8 cellular contexts compared by ENCODE assay signal in genomic region chr9:122498883-122499288, GRCh38. TPM values are rescaled to one million over a fixed set of nuclear protein-coding genes. Genes with fewer than 3 reads are reported as not detected.
A peak's percentile ranks its signal among the peaks of the same experiment; 100 is the strongest.
DNase-seq lines count a peak whose midpoint lies in the region; TF ChIP-seq lines count a peak whose summit lies in the region.

No MANE protein-coding gene starts in this region.

- intact Hi-C loops in thyroid gland (cut with DNase I) = no loop called here

- 71 to 93% methylated on average over 2 of the region's 2 CpGs for WGBS in thyroid gland, 2 donors

- DNase-seq in Caki2 (ENCODE audit: low read depth) (peak; percentile 16), GM19238 (ENCODE audit: insufficient read length, low spot score) (peak; percentile 4), NCI-H146 (lab: John Stamatoyannopoulos, UW) (peak; percentile 63), iPS DF 4.7 (ENCODE audit: extremely low read depth, low spot score) (peak; percentile 33), thyroid gland (peak in 1 of 2 donors; percentile 5), NOMO-1 treated with DMSO at 0.1 percent for 48 hours (lab: John Stamatoyannopoulos, UW; ENCODE audit: unreplicated experiment) (no peak), nucleus accumbens (lab: John Stamatoyannopoulos, UW) (no peak)
- peak; percentile 20 to 29 for DNase-seq in activated T-cell treated with anti-CD3 and anti-CD28 coated beads, Interleukin-2, amount 50 U/mL, for 48 hours

- H3K9me3 ChIP-seq in thyroid gland = no peaks in the 10 kb centered on the region

- TF ChIP-seq POLR2A in thyroid gland (IDR thresholded peaks at IDR 0.05) = no peak

- H3K36me3 ChIP-seq in thyroid gland = no peaks in the 10 kb centered on the region

- peaks cover 14 to 18% of the 10 kb centered on the region in 2 donors for H3K4me1 ChIP-seq in thyroid gland

- in situ Hi-C loops in Caki2 (cut with HindIII; ENCODE audit: low pct_unique_long_range_greater_than_20kb, low sequenced_read_pairs) = no loop called here

- peak; percentile 43 to 83 (median 66) for TF ChIP-seq CTCF in thyroid gland (IDR thresholded peaks at IDR 0.05)

- H3K4me3 ChIP-seq in thyroid gland (replicated peaks in 1 of 3) = no peak overlapping the region

- H3K27me3 ChIP-seq in thyroid gland = no peaks in the 10 kb centered on the region

- H3K27ac ChIP-seq in thyroid gland = no peak overlapping the region

RNA-seq across cellular contexts. Expression of gene OR1J2, which starts 11.7 kb away (rescaled TPM):
- not detected in 2 replicates for total RNA-seq in Caki2 (2014; rRNA removed; shearing (Covaris generic); ENCODE audit: low replicate concordance)
- not detected for total RNA-seq in thyroid gland

RNA-seq across cellular contexts. Expression of gene OR1J4, which starts 20.1 kb away (rescaled TPM):
- total RNA-seq in Caki2 (2014; rRNA removed; shearing (Covaris generic); ENCODE audit: low replicate concordance) = not detected in 2 replicates
- total RNA-seq in thyroid gland = not detected

RNA-seq across cellular contexts. Expression of gene OR1J1, which starts 21.2 kb away (rescaled TPM):
- not detected in 2 replicates for total RNA-seq in Caki2 (2014; rRNA removed; shearing (Covaris generic); ENCODE audit: low replicate concordance)
- not detected for total RNA-seq in thyroid gland

RNA-seq across cellular contexts. Expression of gene OR1N1, which starts 28.2 kb away (rescaled TPM):
- total RNA-seq in Caki2 (2014; rRNA removed; shearing (Covaris generic); ENCODE audit: low replicate concordance) = not detected in 2 replicates
- total RNA-seq in thyroid gland = not detected

RNA-seq across cellular contexts. Expression of gene OR1N2, which starts 54.0 kb away (rescaled TPM):
- not detected in 2 replicates for total RNA-seq in Caki2 (2014; rRNA removed; shearing (Covaris generic); ENCODE audit: low replicate concordance)
- total RNA-seq in thyroid gland = not detected

Comparison
In these comparisons a context has a peak if more than half of its experiments do, and no peak if none do; other contexts are left out.
1. DNase-seq: peak in Caki2 (single experiment), GM19238 (single experiment), NCI-H146 (single experiment), activated T-cell treated with anti-CD3 and anti-CD28 coated beads, Interleukin-2, amount 50 U/mL, for 48 hours (2 of 2) and iPS DF 4.7 (single experiment); none in NOMO-1 treated with DMSO at 0.1 percent for 48 hours (single experiment) and nucleus accumbens (0 of 56).